Comparison of ENCODE assay signal across 10 cellular contexts in the genomic region with DNA sequence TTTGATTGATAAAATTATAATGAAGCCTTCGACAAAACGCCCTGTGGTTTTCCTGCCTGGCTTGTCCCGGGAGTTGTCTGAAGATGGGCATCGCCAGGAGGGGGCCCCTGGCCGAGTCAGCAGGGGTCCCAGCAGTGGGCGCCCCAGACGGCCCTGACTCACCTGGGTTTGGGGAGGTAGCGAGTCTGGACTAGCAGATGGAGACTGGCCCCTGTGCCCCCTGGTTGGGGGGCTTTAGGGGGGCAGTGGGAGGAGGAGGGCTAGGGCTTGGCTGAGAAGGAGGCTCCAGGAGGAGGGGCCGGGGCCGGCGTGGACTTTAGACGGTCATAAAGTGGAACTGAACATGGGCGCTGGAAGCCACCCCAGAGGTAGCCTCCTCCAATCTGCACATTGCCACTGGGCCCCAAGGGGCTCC. TPM values are rescaled to one million over a fixed set of nuclear protein-coding genes. Genes with fewer than 3 reads are reported as not detected.
DNase-seq lines count a peak whose midpoint lies in the region; ATAC-seq, FAIRE-seq and TF ChIP-seq lines count a peak whose summit lies in the region.
"Had no signal": no experiment of that assay in that cellular context is flagged by ENCODE, and none has a peak within 500 bp of the region (broad histone marks: within the 10 kb centered on the region; RNA-seq: fewer than 3 reads in every experiment).

No MANE protein-coding gene starts in this region.

- H4K8ac ChIP-seq in H1 (ENCODE audit: extremely low read depth, insufficient read depth, low read length) = no peak overlapping the region; the same call in 1 of the 2 replicates

- peaks cover 21% of the 10 kb centered on the region for H3K4me1 Mint-ChIP-seq in progenitor cell of endocrine pancreas (ENCODE audit: low read depth)

- H3K79me2 ChIP-seq in H1 (ENCODE audit: control insufficient read depth in 1 of 2, insufficient read depth in 2 of 2, low read length in 2 of 2) = no peaks in the 10 kb centered on the region

- H4K91ac ChIP-seq in H1 (replicated peaks; ENCODE audit: insufficient read length, low read length) = peak overlapping the region; percentile 82

- H2BK15ac ChIP-seq in H1 (ENCODE audit: low read length) = no peak overlapping the region

- H3K56ac ChIP-seq in H1 (replicated peaks; ENCODE audit: insufficient read length, low read depth, low read length) = no peak overlapping the region

- peak overlapping the region; percentile 81; the same call in 1 of the 2 replicates for H2BK12ac ChIP-seq in H1 (ENCODE audit: low read depth, low read length)

- H3K4me2 ChIP-seq in H1 (ENCODE audit: insufficient read depth in 1 of 2, low read depth in 2 of 2, low read length in 2 of 2) = peak overlapping the region; percentile 83 to 94

- H3K23me2 ChIP-seq in H1 (ENCODE audit: low read depth, low read length) = peaks cover 12% of the 10 kb centered on the region; the same call in 1 of the 2 replicates

- peak overlapping the region; percentile 93 for H3K4ac ChIP-seq in H1 (replicated peaks; ENCODE audit: insufficient read length, low read depth, low read length)

- peaks cover 4% of the 10 kb centered on the region for H3K79me1 ChIP-seq in H1 (ENCODE audit: low read depth, low read length)

- no peaks in the 10 kb centered on the region for H3K36me3 Mint-ChIP-seq in progenitor cell of endocrine pancreas (ENCODE audit: insufficient read depth)

- H3K23ac ChIP-seq in H1 (ENCODE audit: insufficient read length) = no peak overlapping the region

- peaks cover 0 to 20% (median 11%) of the 10 kb centered on the region in 4 experiments; a peak in 6 of 7 replicates for H3K4me1 ChIP-seq in H1 (replicated peaks in 1 of 4; ENCODE audit: control insufficient read depth in 3 of 4, insufficient read depth in 4 of 4, low read length in 3 of 4)

- peak overlapping the region; percentile 63 for H3K4me3 ChIP-seq in GM06990 (replicated peaks; ENCODE audit: low read depth, low read length)
- peak overlapping the region in 1 of 4 experiments; percentile 71; a peak in 4 of 8 replicates for H3K4me3 ChIP-seq in H1 (ENCODE audit: extremely low read depth in 1 of 4, insufficient read depth in 2 of 4, low read depth in 3 of 4, low read length in 4 of 4)

- H2BK20ac ChIP-seq in H1 (ENCODE audit: low read length) = 0 out of 2 replicates have a peak overlapping the region, but pooled peaks have one; percentile 61

- H3K27ac Mint-ChIP-seq in progenitor cell of endocrine pancreas = no peak overlapping the region

- H2AFZ ChIP-seq in H1 (ENCODE audit: low read length) = no peak overlapping the region

- no peaks in the 10 kb centered on the region for H3K9me3 ChIP-seq in H1 (ENCODE audit: insufficient read depth in 2 of 2, low read depth in 1 of 2, low read length in 1 of 2)

- CTCF ChIA-PET in H1 (lab: Charles Lee; ENCODE audit: partially characterized antibody) = no interaction called here

- no peak overlapping the region for H2AK5ac ChIP-seq in H1 (ENCODE audit: low read depth, low read length)

- no peaks in the 10 kb centered on the region for H3K9me3 Mint-ChIP-seq in progenitor cell of endocrine pancreas (ENCODE audit: low read depth)

- H3K27ac ChIP-seq in H1 (ENCODE audit: low read depth, low read length) = no peak overlapping the region

- no peak for DNase-seq in GM06990 (ENCODE audit: extremely low read depth, insufficient read length)
- peak; percentile 57 for DNase-seq in SW480 (ENCODE audit: low spot score)
- no peak for DNase-seq in H1 (ENCODE audit: low read depth in 1 of 2, low spot score in 2 of 2)
- DNase-seq in progenitor cell of endocrine pancreas (ENCODE audit: low spot score, unreplicated experiment) = no peak
- no peak for DNase-seq in HPDE6-E6E7 (ENCODE audit: extremely low spot score)
- no peak for DNase-seq in NCI-H2107 (lab: John Stamatoyannopoulos, UW)
- no peak for DNase-seq in NCI-H345 (lab: John Stamatoyannopoulos, UW)
- DNase-seq: NCI-H146 had no signal

- peaks cover 23% of the 10 kb centered on the region for H3K27me3 Mint-ChIP-seq in progenitor cell of endocrine pancreas

- H3K36me3 ChIP-seq in GM06990 (ENCODE audit: control insufficient read depth, insufficient read depth, low read length) (peaks cover 1% of the 10 kb centered on the region; the same call in 1 of the 2 replicates), H1 (ENCODE audit: control insufficient read depth in 2 of 4, insufficient read depth in 4 of 4, low read length in 3 of 4) (0 out of 8 replicates have a peak, but pooled peaks cover 0 to 5% (median 0%) of the 10 kb centered on the region in 4 experiments)

- TF ChIP-seq EP300 in H1 (IDR thresholded peaks at IDR 0.05; ENCODE audit: borderline replicate concordance in 1 of 2, low read depth in 2 of 2, low read length in 2 of 2) = no peak

- H3K18ac ChIP-seq in H1 (ENCODE audit: extremely low read depth, low read length) = no peak overlapping the region

- no peak for ATAC-seq in GM18511 (IDR thresholded peaks at IDR 0.05; ENCODE audit: unreplicated experiment)

- peak overlapping the region; percentile 69 for H3K4me3 Mint-ChIP-seq in progenitor cell of endocrine pancreas (ENCODE audit: low read depth)

- FAIRE-seq in H1 (lab: Jason Lieb, UNC) = no peak

- peaks cover 0 to 2% of the 10 kb centered on the region in 2 experiments for H4K20me1 ChIP-seq in H1 (replicated peaks in 1 of 2; ENCODE audit: control insufficient read depth in 1 of 2, insufficient read depth in 2 of 2, low read length in 2 of 2)

- H3K14ac ChIP-seq in H1 (ENCODE audit: insufficient read length) = no peak overlapping the region

- 48% methylated on average over 11 of the region's 13 CpGs; no CpG with 5 or more reads in 1 of the 2 experiments for WGBS in H1 (ENCODE audit: extremely low coverage in 1 of 2, insufficient coverage in 1 of 2, insufficient read length in 1 of 2, insufficient replicate concordance in 2 of 2, low coverage in 1 of 2, low lambda C conversion rate in 2 of 2, missing lambda C conversion rate in 1 of 2), 2 experiments

- H3K27me3 ChIP-seq in GM06990 (replicated peaks; ENCODE audit: control insufficient read depth, insufficient read depth, low read length) (no peaks in the 10 kb centered on the region), H1 (replicated peaks in 1 of 4; ENCODE audit: control insufficient read depth in 3 of 4, extremely low read depth in 1 of 4, insufficient read depth in 3 of 4, low read length in 3 of 4) (no peaks in the 10 kb centered on the region; a peak in 2 of 7 replicates)

- no peak overlapping the region for H2BK120ac ChIP-seq in H1 (replicated peaks; ENCODE audit: low read depth, low read length)

- TF ChIP-seq CTCF in GM06990 (IDR thresholded peaks at IDR 0.05; ENCODE audit: insufficient read depth, low read length, poor library complexity, severe bottlenecking) (no peak), H1 (IDR thresholded peaks at IDR 0.05; ENCODE audit: control extremely low read depth in 1 of 3, insufficient read depth in 1 of 3, low read depth in 1 of 3, low read length in 3 of 3) (no peak), progenitor cell of endocrine pancreas (IDR thresholded peaks at IDR 0.05; ENCODE audit: unreplicated experiment) (no peak)

- no peak overlapping the region for H3K9ac ChIP-seq in H1 (replicated peaks in 1 of 4; ENCODE audit: extremely low read depth in 1 of 4, low read depth in 3 of 4, low read length in 3 of 4)

- no peak overlapping the region for H4K5ac ChIP-seq in H1 (ENCODE audit: insufficient read length, low read depth, low read length)

- POLR2A ChIA-PET in H1 (lab: Charles Lee; ENCODE audit: partially characterized antibody) = no interaction called here

- no peak for TF ChIP-seq RAD21 in H1 (IDR thresholded peaks at IDR 0.05 in 1 of 2, conservative IDR thresholded peaks at IDR 0.05 in 1 of 2; ENCODE audit: low read depth in 2 of 2, low read length in 2 of 2)

- TF ChIP-seq POLR2A in H1 (IDR thresholded peaks at IDR 0.05; ENCODE audit: control extremely low read depth in 1 of 2, low read depth in 2 of 2, low read length in 2 of 2) = no peak

- peak overlapping the region; percentile 49; the same call in 1 of the 2 replicates for H2BK5ac ChIP-seq in H1 (ENCODE audit: low read depth, low read length)

TF ChIP-seq in H1, 55 proteins besides CTCF, POLR2A, EP300 and RAD21:
- TF ChIP-seq HDAC2 (IDR thresholded peaks at IDR 0.05; ENCODE audit: borderline replicate concordance in 1 of 2, low read depth in 2 of 2, low read length in 2 of 2) = no peak
TF ChIP-seq in H1: peak in this region for 0.

RNA-seq across cellular contexts. Expression of a gene that starts 0.4 kb away (rescaled TPM):
- total RNA-seq in H1 (2021; fragmentation: NEBNext Ultra II Directional; extraction: Animal tissue kit (Norgen Biotek cat#: 25700)) = 3.3 and 3.5 TPM in 2 replicates
- polyA plus RNA-seq in H1 (2011; rRNA removed) = 3.3 and 4.1 TPM in 2 replicates
- polyA plus RNA-seq in H1 (2011; cell fraction: cytosol; rRNA removed) = 4.0 TPM
- 16.5 TPM for polyA plus RNA-seq in H1 (2011; cell fraction: nucleus; rRNA removed)
- 3.5 to 4.5 TPM (median 3.9 TPM) in 4 replicates for polyA plus RNA-seq in H1 (2012, experiment 1 of 2)
- polyA plus RNA-seq in H1 (2012, experiment 2 of 2) = 2.9 TPM
- 2.2 TPM for polyA plus RNA-seq in H1 (2013, experiment 1 of 2)
- 1.8 TPM for polyA plus RNA-seq in H1 (2013, experiment 2 of 2)
- polyA minus RNA-seq in H1 (2011; rRNA and poly(A)+ RNA removed) = 9.4 and 9.6 TPM in 2 replicates
- 6.2 TPM for polyA minus RNA-seq in H1 (2011; cell fraction: cytosol; rRNA and poly(A)+ RNA removed)
- 4.6 TPM for polyA minus RNA-seq in H1 (2011; cell fraction: nucleus; rRNA and poly(A)+ RNA removed)
- 2.3 and 3.6 TPM in 2 replicates for total RNA-seq in progenitor cell of endocrine pancreas

RNA-seq across cellular contexts. Expression of a gene that starts 19.7 kb away (rescaled TPM):
- total RNA-seq in H1 (2021; fragmentation: NEBNext Ultra II Directional; extraction: Animal tissue kit (Norgen Biotek cat#: 25700)) = not detected in 2 replicates
- polyA plus RNA-seq in H1 (2011; rRNA removed) = not detected in 2 replicates
- not detected for polyA plus RNA-seq in H1 (2011; cell fraction: cytosol; rRNA removed)
- polyA plus RNA-seq in H1 (2011; cell fraction: nucleus; rRNA removed) = not detected
- polyA plus RNA-seq in H1 (2012, experiment 1 of 2) = not detected in 4 replicates
- not detected for polyA plus RNA-seq in H1 (2012, experiment 2 of 2)
- polyA plus RNA-seq in H1 (2013, experiment 1 of 2) = not detected
- polyA plus RNA-seq in H1 (2013, experiment 2 of 2) = not detected
- polyA minus RNA-seq in H1 (2011; rRNA and poly(A)+ RNA removed) = not detected in 2 replicates
- not detected for polyA minus RNA-seq in H1 (2011; cell fraction: cytosol; rRNA and poly(A)+ RNA removed)
- polyA minus RNA-seq in H1 (2011; cell fraction: nucleus; rRNA and poly(A)+ RNA removed) = not detected
- total RNA-seq in progenitor cell of endocrine pancreas = not detected in 2 replicates
- total RNA-seq: dermis microvascular lymphatic vessel endothelial cell had no signal

RNA-seq across cellular contexts. Expression of a gene that starts 42.3 kb away (rescaled TPM):
- 8.4 and 10.3 TPM in 2 replicates for total RNA-seq in H1 (2021; fragmentation: NEBNext Ultra II Directional; extraction: Animal tissue kit (Norgen Biotek cat#: 25700))
- 36.0 and 44.6 TPM in 2 replicates for polyA plus RNA-seq in H1 (2011; rRNA removed)
- polyA plus RNA-seq in H1 (2011; cell fraction: cytosol; rRNA removed) = 22.6 TPM
- polyA plus RNA-seq in H1 (2011; cell fraction: nucleus; rRNA removed) = 27.5 TPM
- 3.7 to 12.4 TPM (median 11.3 TPM) in 4 replicates for polyA plus RNA-seq in H1 (2012, experiment 1 of 2)
- 10.9 TPM for polyA plus RNA-seq in H1 (2012, experiment 2 of 2)
- 9.5 TPM for polyA plus RNA-seq in H1 (2013, experiment 1 of 2)
- 10.2 TPM for polyA plus RNA-seq in H1 (2013, experiment 2 of 2)
- 8.2 and 8.5 TPM in 2 replicates for polyA minus RNA-seq in H1 (2011; rRNA and poly(A)+ RNA removed)
- polyA minus RNA-seq in H1 (2011; cell fraction: cytosol; rRNA and poly(A)+ RNA removed) = 3.8 TPM
- polyA minus RNA-seq in H1 (2011; cell fraction: nucleus; rRNA and poly(A)+ RNA removed) = 8.7 TPM
- 7.2 and 9.3 TPM in 2 replicates for total RNA-seq in progenitor cell of endocrine pancreas
